24 cellular contexts compared by ENCODE assay signal in the genomic region with DNA sequence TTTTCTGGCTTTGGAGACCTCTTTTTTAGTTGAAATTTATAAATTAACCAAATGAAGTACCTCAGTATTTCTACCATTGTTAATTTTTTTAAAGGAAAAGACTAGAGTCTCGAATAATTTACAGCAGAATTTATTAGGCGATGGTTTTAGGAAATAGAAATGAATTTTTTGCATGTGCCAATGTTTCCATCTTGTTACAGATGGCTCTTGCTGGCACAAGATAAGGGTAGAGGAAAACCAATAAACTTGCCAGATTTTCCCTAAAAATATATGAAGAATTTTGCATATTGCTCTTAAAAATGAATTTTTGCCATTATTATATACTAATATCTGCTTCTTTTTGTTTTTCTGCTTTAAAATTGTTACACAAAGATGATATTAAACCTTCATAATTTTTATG.
"Had no signal": no experiment of that assay in that cellular context is flagged by ENCODE, and none has a peak within 500 bp of the region (broad histone marks: within the 10 kb centered on the region; RNA-seq: fewer than 3 reads in every experiment).

No MANE protein-coding gene starts in this region.

- H3K36me3 ChIP-seq: esophagus squamous epithelium, gastrocnemius medialis, heart right ventricle, left lung, lower lobe of right lung had no signal

- H3K4me1 ChIP-seq: esophagus squamous epithelium, gastrocnemius medialis, heart right ventricle, left lung, lower lobe of right lung had no signal

- ATAC-seq: effector memory CD8-positive, alpha-beta T cell; esophagus mucosa; gastrocnemius medialis; heart right ventricle; left cardiac atrium; left lung; left ventricle myocardium superior; lower lobe of right lung; mucosa of descending colon; naive thymus-derived CD8-positive, alpha-beta T cell had no signal

- H3K4me3 ChIP-seq: esophagus squamous epithelium, gastrocnemius medialis, heart right ventricle, left lung, lower lobe of right lung, mucosa of descending colon had no signal

- H3K27me3 ChIP-seq: esophagus squamous epithelium, gastrocnemius medialis, heart right ventricle, left lung had no signal

- FAIRE-seq: keratinocyte had no signal

- H3K27ac ChIP-seq: epithelial cell of prostate, esophagus squamous epithelium, gastrocnemius medialis, heart right ventricle, left lung, lower lobe of right lung had no signal

- H3K9me3 ChIP-seq: esophagus squamous epithelium, gastrocnemius medialis, heart right ventricle, left lung, lower lobe of right lung, mucosa of descending colon had no signal

- DNase-seq: cortex of kidney; effector CD8-positive, alpha-beta T cell; effector memory CD8-positive, alpha-beta T cell; endodermal cell; erythroblast; esophagus squamous epithelium; foreskin fibroblast; foreskin melanocyte; gastrocnemius medialis; glutamatergic neuron; head of caudate nucleus; heart right ventricle; hippocampal formation; left cardiac atrium; left lung; left ventricle myocardium superior; lower lobe of right lung; mesenchymal stem cell; mucosa of descending colon; naive B cell; naive thymus-derived CD8-positive, alpha-beta T cell had no signal
